ENCODE assay signal across 15 cellular contexts in genomic region chr1:53390261-53390660, GRCh38.
DNase-seq lines count a peak whose midpoint lies in the region; ATAC-seq and TF ChIP-seq lines count a peak whose summit lies in the region.
"Had no signal": no experiment of that assay in that cellular context is flagged by ENCODE, and none has a peak within 500 bp of the region (broad histone marks: within the 10 kb centered on the region; RNA-seq: fewer than 3 reads in every experiment).

No MANE protein-coding gene starts in this region.

- H3K36me3 ChIP-seq in MG63: no peaks in the 10 kb centered on the region
- H3K36me3 ChIP-seq: SJCRH30 had no signal

- intact Hi-C loops in right cardiac atrium (cut with DNase I): no loop called here

- WGBS in right cardiac atrium: 42% methylated on average over 5 of the region's 5 CpGs

- ATAC-seq in right cardiac atrium: peak in 1 of 2 donors; percentile 32
- peak; percentile 22 to 60 for ATAC-seq in stimulated activated naive B cell treated with anti-CD40 and anti-IgM and Interleukin-4, amounts not matched to agents 10 μg/mL and 1 μg/mL and 100 μg/mL, for 72 hours (replicated peaks)
- no peak for ATAC-seq in GM21528 (IDR thresholded peaks at IDR 0.05; ENCODE audit: low FRiP score, unreplicated experiment)
- ATAC-seq: foreskin keratinocyte, HCT116 had no signal

- H3K27me3 ChIP-seq in MG63 (no peaks in the 10 kb centered on the region), right cardiac atrium (ENCODE audit: control insufficient read depth, insufficient read depth) (no peaks in the 10 kb centered on the region)

- H3K4me1 ChIP-seq in right cardiac atrium (ENCODE audit: control insufficient read depth, insufficient read depth, low read length): no peaks in the 10 kb centered on the region
- H3K4me1 ChIP-seq: foreskin keratinocyte, SJCRH30 had no signal

- no peak for TF ChIP-seq CTCF in GM13976 (IDR thresholded peaks at IDR 0.05; ENCODE audit: borderline replicate concordance, control extremely low read depth, extremely low read depth, insufficient read depth, missing control alignments)

- in situ Hi-C loops in GM13976 (cut with MboI; ENCODE audit: low sequenced_read_pairs, unreplicated experiment): loop anchor here (5.0 kb wide), 1 partner anchor 113 kb away; no protein-coding TSS in a partner anchor

- peak; percentile 31 for DNase-seq in MG63
- DNase-seq in RPMI7951 (ENCODE audit: low read depth): peak; percentile 44
- peak; percentile 31 to 81 (median 78) for DNase-seq in right cardiac atrium
- DNase-seq in stimulated activated naive B cell treated with anti-CD40 and anti-IgM and Interleukin-4, amounts not matched to agents 10 μg/mL and 1 μg/mL and 100 μg/mL, for 72 hours: no peak
- no peak for DNase-seq in stimulated activated CD4-positive, alpha-beta T cell treated with anti-CD3 and anti-CD28 coated beads, Interleukin-4, amount 100 ng/mL, for 1 hour
- no peak for DNase-seq in GM13976 (ENCODE audit: low spot score)
- DNase-seq: activated naive CD4-positive, alpha-beta T cell; EL; foreskin keratinocyte; NCI-H1436; SJCRH30 had no signal

- no peak overlapping the region for H3K4me3 Mint-ChIP-seq in stimulated activated naive B cell treated with anti-CD40 and anti-IgM and Interleukin-4, amounts not matched to agents 10 μg/mL and 1 μg/mL and 100 μg/mL, for 72 hours
- H3K4me3 Mint-ChIP-seq: mesothelial cell of epicardium had no signal

- H3K27me3 Mint-ChIP-seq in stimulated activated naive B cell treated with anti-CD40 and anti-IgM and Interleukin-4, amounts not matched to agents 10 μg/mL and 1 μg/mL and 100 μg/mL, for 72 hours: peaks cover 11 to 12% of the 10 kb centered on the region in 2 donors

- peak overlapping the region; percentile 90 for H3K27ac Mint-ChIP-seq in stimulated activated naive B cell treated with anti-CD40 and anti-IgM and Interleukin-4, amounts not matched to agents 10 μg/mL and 1 μg/mL and 100 μg/mL, for 72 hours

- peaks cover 9 to 14% of the 10 kb centered on the region in 2 donors for H3K4me1 Mint-ChIP-seq in stimulated activated naive B cell treated with anti-CD40 and anti-IgM and Interleukin-4, amounts not matched to agents 10 μg/mL and 1 μg/mL and 100 μg/mL, for 72 hours

- H3K9me3 Mint-ChIP-seq in stimulated activated naive B cell treated with anti-CD40 and anti-IgM and Interleukin-4, amounts not matched to agents 10 μg/mL and 1 μg/mL and 100 μg/mL, for 72 hours: peaks cover 3% of the 10 kb centered on the region in 2 donors

- H3K36me3 Mint-ChIP-seq in stimulated activated naive B cell treated with anti-CD40 and anti-IgM and Interleukin-4, amounts not matched to agents 10 μg/mL and 1 μg/mL and 100 μg/mL, for 72 hours: peaks cover 0 to 5% of the 10 kb centered on the region in 2 donors
- H3K36me3 Mint-ChIP-seq: mesothelial cell of epicardium had no signal

- H3K9me3 ChIP-seq in MG63: peaks cover 4% of the 10 kb centered on the region
- H3K9me3 ChIP-seq in right cardiac atrium (ENCODE audit: control insufficient read depth, low read length): no peaks in the 10 kb centered on the region

- H3K4me3 ChIP-seq in MG63 (no peak overlapping the region), right cardiac atrium (ENCODE audit: low read length) (no peak overlapping the region)
- H3K4me3 ChIP-seq: SJCRH30, skin epidermis had no signal

- H3K27ac ChIP-seq in right cardiac atrium (ENCODE audit: low read length): no peak overlapping the region
- H3K27ac ChIP-seq: foreskin keratinocyte, SJCRH30 had no signal

Comparison
In these comparisons a context has a peak if more than half of its experiments do, and no peak if none do; other contexts are left out.
1. DNase-seq: peak in MG63 (single experiment), RPMI7951 (single experiment) and right cardiac atrium (3 of 3); none in stimulated activated naive B cell treated with anti-CD40 and anti-IgM and Interleukin-4, amounts not matched to agents 10 μg/mL and 1 μg/mL and 100 μg/mL, for 72 hours (single experiment), stimulated activated CD4-positive, alpha-beta T cell treated with anti-CD3 and anti-CD28 coated beads, Interleukin-4, amount 100 ng/mL, for 1 hour (single experiment) and GM13976 (single experiment).